10 cellular contexts compared by ENCODE assay signal in the genomic region with DNA sequence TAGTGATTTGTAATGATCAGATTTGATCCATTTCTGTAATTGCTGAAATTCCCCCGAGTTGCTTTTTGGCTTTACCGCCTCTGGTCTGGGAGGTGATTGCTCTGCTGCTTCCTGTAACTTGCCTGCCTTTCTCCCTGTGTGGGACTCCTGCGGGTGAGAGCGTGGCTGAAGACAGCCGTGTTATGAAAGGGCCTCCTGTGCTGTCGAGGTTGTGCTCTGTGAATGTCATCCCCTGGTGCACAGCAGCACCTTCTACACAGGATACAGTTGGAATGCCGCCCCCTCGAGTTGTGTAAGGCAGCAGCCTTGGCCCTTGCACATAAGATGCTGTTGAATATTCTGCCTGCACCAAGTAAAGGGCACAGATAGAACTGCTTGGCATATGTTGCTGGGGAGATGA. TPM values are rescaled to one million over a fixed set of nuclear protein-coding genes. Genes with fewer than 3 reads are reported as not detected.
DNase-seq lines count a peak whose midpoint lies in the region; ATAC-seq and TF ChIP-seq lines count a peak whose summit lies in the region.
"Had no signal": no experiment of that assay in that cellular context is flagged by ENCODE, and none has a peak within 500 bp of the region (broad histone marks: within the 10 kb centered on the region; RNA-seq: fewer than 3 reads in every experiment).

No MANE protein-coding gene starts in this region.

- H3K27me3 Mint-ChIP-seq in HFFc6 (ENCODE audit: insufficient read depth) = peaks cover 2% of the 10 kb centered on the region; the same call in 1 of the 2 replicates
- H3K27me3 Mint-ChIP-seq in osteocyte (ENCODE audit: unreplicated experiment) = no peaks in the 10 kb centered on the region

- H3K27ac ChIP-seq in SK-N-SH (ENCODE audit: low read depth in 2 of 2, low read length in 1 of 2) = no peak overlapping the region
- H3K27ac ChIP-seq: right atrium auricular region, suprapubic skin had no signal

- H3K9ac ChIP-seq in SK-N-SH = no peak overlapping the region

- H3K27ac Mint-ChIP-seq in HFFc6 (0 out of 2 replicates have a peak overlapping the region, but pooled peaks have one; percentile 4), osteocyte (ENCODE audit: unreplicated experiment) (peak overlapping the region; percentile 47)

- peaks cover 63% of the 10 kb centered on the region for H3K4me1 Mint-ChIP-seq in HFFc6 (ENCODE audit: low read depth)
- peaks cover 55% of the 10 kb centered on the region for H3K4me1 Mint-ChIP-seq in osteocyte (ENCODE audit: unreplicated experiment)

- H3K36me3 ChIP-seq in SK-N-SH (replicated peaks in 1 of 2; ENCODE audit: control insufficient read depth in 1 of 2, insufficient read depth in 2 of 2, low read length in 1 of 2) = peaks cover 53 to 57% of the 10 kb centered on the region in 2 experiments

- ATAC-seq in HG02973 (IDR thresholded peaks at IDR 0.05; ENCODE audit: unreplicated experiment) = no peak

- H3K9me2 ChIP-seq in SK-N-SH = no peaks in the 10 kb centered on the region

- peaks cover 16% of the 10 kb centered on the region for H3F3A ChIP-seq in SK-N-SH (replicated peaks; ENCODE audit: insufficient read depth)

- no peak overlapping the region for H3K4me2 ChIP-seq in SK-N-SH

- 89% methylated on average over 8 of the region's 8 CpGs for WGBS in SK-N-SH (ENCODE audit: low lambda C conversion rate)

- TF ChIP-seq RAD21 in SK-N-SH (IDR thresholded peaks at IDR 0.05; ENCODE audit: low read length) = no peak

- no peaks in the 10 kb centered on the region for H3K9me3 Mint-ChIP-seq in HFFc6
- H3K9me3 Mint-ChIP-seq in osteocyte (ENCODE audit: unreplicated experiment) = no peaks in the 10 kb centered on the region

- no peaks in the 10 kb centered on the region for H3K27me3 ChIP-seq in SK-N-SH (ENCODE audit: insufficient read depth)
- H3K27me3 ChIP-seq: right atrium auricular region, suprapubic skin had no signal

- peaks cover 61% of the 10 kb centered on the region for H4K20me1 ChIP-seq in SK-N-SH (ENCODE audit: insufficient read depth)

- H3K4me3 ChIP-seq in SK-N-SH (ENCODE audit: low read depth in 2 of 2, low read length in 1 of 2) = no peak overlapping the region
- no peak overlapping the region for H3K4me3 ChIP-seq in cardiac fibroblast (replicated peaks in 1 of 2; ENCODE audit: low read depth in 2 of 2, low read length in 2 of 2)
- H3K4me3 ChIP-seq: right atrium auricular region, suprapubic skin had no signal

- no peak for DNase-seq in HFFc6
- no peak for DNase-seq in SK-N-SH
- DNase-seq in cardiac fibroblast (ENCODE audit: low read depth in 2 of 2) = peak; percentile 15 to 35
- no peak for DNase-seq in osteocyte (ENCODE audit: extremely low spot score, unreplicated experiment)
- no peak for DNase-seq in OCI-M2 (lab: John Stamatoyannopoulos, UW; ENCODE audit: unreplicated experiment)
- no peak for DNase-seq in NCI-H748 treated with DMSO at 0.1 percent for 48 hours (lab: John Stamatoyannopoulos, UW)
- no peak for DNase-seq in SKM-1 treated with dmso at 0.1 percent for 144 hours (lab: John Stamatoyannopoulos, UW; ENCODE audit: unreplicated experiment)

- no peak for TF ChIP-seq CTCF in HFFc6 (IDR thresholded peaks at IDR 0.05)
- no peak for TF ChIP-seq CTCF in SK-N-SH (IDR thresholded peaks at IDR 0.05)
- TF ChIP-seq CTCF in cardiac fibroblast (IDR thresholded peaks at IDR 0.05; ENCODE audit: low read depth, low read length) = no peak
- TF ChIP-seq CTCF in osteocyte (IDR thresholded peaks at IDR 0.05) = no peak

- peaks cover 50% of the 10 kb centered on the region for H3K36me3 Mint-ChIP-seq in HFFc6 (ENCODE audit: low read depth)
- peaks cover 48% of the 10 kb centered on the region for H3K36me3 Mint-ChIP-seq in osteocyte (ENCODE audit: unreplicated experiment)

- POLR2A ChIA-PET in SK-N-SH (lab: Yijun Ruan, JAX) = no interaction called here

- CTCF ChIA-PET in SK-N-SH (lab: Yijun Ruan, JAX) = no interaction called here

- peaks cover 5 to 9% of the 10 kb centered on the region in 2 experiments; a peak in 3 of 4 replicates for H3K4me1 ChIP-seq in SK-N-SH (ENCODE audit: control insufficient read depth in 1 of 2, insufficient read depth in 2 of 2, low read depth in 1 of 2, low read length in 1 of 2)

- no peak for TF ChIP-seq EP300 in SK-N-SH (IDR thresholded peaks at IDR 0.05; ENCODE audit: borderline replicate concordance in 1 of 2, low read depth in 1 of 2, low read length in 1 of 2)

- no peak overlapping the region for H2AFZ ChIP-seq in SK-N-SH (ENCODE audit: low read depth)

- peaks cover 71% of the 10 kb centered on the region for H3K79me2 ChIP-seq in SK-N-SH (ENCODE audit: insufficient read depth)

- no peaks in the 10 kb centered on the region for H3K9me3 ChIP-seq in SK-N-SH
- H3K9me3 ChIP-seq: right atrium auricular region, suprapubic skin had no signal

- H3K4me3 Mint-ChIP-seq in HFFc6 (no peak overlapping the region), osteocyte (ENCODE audit: unreplicated experiment) (no peak overlapping the region)

TF ChIP-seq in SK-N-SH, 30 proteins besides CTCF, POLR2A, EP300 and RAD21:
- 0 out of 2 replicates have a peak, but pooled peaks have one; percentile 12 for TF ChIP-seq POLR2AphosphoS5 (IDR thresholded peaks at IDR 0.05; ENCODE audit: low read depth, low read length)
- no peak for TF ChIP-seq JUND (IDR thresholded peaks at IDR 0.05)
TF ChIP-seq in SK-N-SH: peak in this region for 1.

RNA-seq across cellular contexts. Expression of a gene that starts 5.9 kb away (rescaled TPM):
- 100 to 1,000 TPM; 236 to 290 (median 281) TPM for total RNA-seq in HFFc6 (2021; fragmentation: NEBNext Ultra II Directional; extraction: Animal tissue kit (Norgen Biotek cat#: 25700))
- polyA plus RNA-seq in SK-N-SH (2012; rRNA removed) = 507 and 572 TPM in 2 replicates
- polyA plus RNA-seq in SK-N-SH (2012; cell fraction: cytosol; rRNA removed) = 612 and 716 TPM in 2 replicates
- polyA plus RNA-seq in SK-N-SH (2012; cell fraction: nucleus; rRNA removed) = 170 and 195 TPM in 2 replicates
- 195 and 205 TPM in 2 replicates for total RNA-seq in osteocyte

Comparison
In these comparisons a context has a peak if more than half of its experiments do, and no peak if none do; other contexts are left out.
1. DNase-seq: peak in cardiac fibroblast (2 of 2); none in HFFc6 (single experiment), SK-N-SH (single experiment), osteocyte (single experiment), OCI-M2 (single experiment), NCI-H748 treated with DMSO at 0.1 percent for 48 hours (single experiment) and SKM-1 treated with dmso at 0.1 percent for 144 hours (single experiment).